ENCODE assay signal across 8 cellular contexts in the genomic region with DNA sequence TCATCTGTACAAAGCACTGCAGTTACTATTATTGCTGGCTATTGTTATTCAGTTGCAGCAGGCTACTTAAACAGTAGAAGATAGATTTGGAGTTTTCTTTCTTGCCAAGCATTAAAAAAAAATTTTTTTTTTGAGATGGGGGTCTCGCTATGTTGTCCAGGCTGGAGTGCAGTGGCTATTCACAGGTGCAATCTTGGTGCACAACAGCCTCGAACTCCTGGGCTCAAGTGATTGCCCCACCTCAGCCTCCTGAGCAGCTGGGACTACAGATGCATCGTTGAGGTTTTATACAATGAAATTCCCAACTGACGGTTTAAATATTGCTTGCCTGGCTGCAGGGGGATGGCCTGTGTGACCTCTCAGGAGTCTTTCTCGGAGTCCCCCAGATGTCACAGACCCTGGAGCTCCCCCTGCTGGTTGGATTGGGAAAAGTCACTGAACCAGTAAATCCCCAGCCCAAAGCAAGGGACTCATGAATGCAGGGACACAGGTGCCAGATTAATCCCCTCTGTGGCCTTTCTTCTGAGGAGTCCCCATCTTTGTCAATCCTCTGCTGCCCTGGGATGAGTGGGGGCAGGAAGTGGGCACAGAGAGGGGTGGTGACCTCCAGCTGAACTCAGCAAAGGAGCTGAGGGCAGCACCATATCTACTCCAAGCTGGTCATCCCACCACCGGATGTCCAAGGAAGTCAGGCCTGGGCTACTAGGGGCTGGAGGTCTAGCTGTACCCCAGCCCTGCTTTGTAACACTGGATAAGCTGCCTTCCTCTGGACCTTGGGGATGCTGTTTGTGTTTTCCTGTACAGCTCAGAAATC.
DNase-seq lines count a peak whose midpoint lies in the region; ATAC-seq and TF ChIP-seq lines count a peak whose summit lies in the region.

No MANE protein-coding gene starts in this region.

- peak overlapping the region; percentile 51 for H3K4me2 ChIP-seq in BLaER1

- TF ChIP-seq POLR2A in ovary (IDR thresholded peaks at IDR 0.05) (no peak), tibial nerve (IDR thresholded peaks at IDR 0.05) (no peak)

- H3K9me3 ChIP-seq in BLaER1 (no peaks in the 10 kb centered on the region), RWPE2 (ENCODE audit: severe bottlenecking) (no peaks in the 10 kb centered on the region), ovary (no peaks in the 10 kb centered on the region), tibial nerve (no peaks in the 10 kb centered on the region)

- DNase-seq in HEK293T (ENCODE audit: extremely low spot score) (peak; percentile 80), RWPE2 (ENCODE audit: low spot score) (no peak), globus pallidus (ENCODE audit: low spot score) (peak; percentile 71), ovary (peak; percentile 76 to 87 (median 80)), tibial nerve (ENCODE audit: low spot score in 2 of 2) (peak; percentile 73 to 94)
- DNase-seq in activated naive CD4-positive, alpha-beta T cell (lab: John Stamatoyannopoulos, UW), result peak; percentile 56 to 68 (median 63)

- H3K36me3 ChIP-seq in BLaER1 (no peaks in the 10 kb centered on the region), RWPE2 (ENCODE audit: low read depth) (no peaks in the 10 kb centered on the region), ovary (no peaks in the 10 kb centered on the region), tibial nerve (no peaks in the 10 kb centered on the region)

- H3K27me3 ChIP-seq in BLaER1 (no peaks in the 10 kb centered on the region), RWPE2 (ENCODE audit: insufficient read depth, poor library complexity, severe bottlenecking) (no peaks in the 10 kb centered on the region), ovary (no peaks in the 10 kb centered on the region), tibial nerve (no peaks in the 10 kb centered on the region)

- H3K9ac ChIP-seq in BLaER1, result peak overlapping the region; percentile 28; the same call in 1 of the 2 replicates

- CTCF ChIA-PET in HEK293T (lab: Yijun Ruan, JAX), result interaction anchor here (0.5 to 2.7 kb wide), 25 partner anchors 8 to 1669 kb away, joined by 3 to 13 read pairs (median 4); no protein-coding TSS in a partner anchor

- ATAC-seq in RWPE2 (ENCODE audit: low read depth) (peak; percentile 27; the same call in 1 of the 3 replicates), GM18870 (IDR thresholded peaks at IDR 0.05; ENCODE audit: unreplicated experiment) (no peak)

- H3K27ac ChIP-seq in BLaER1 (no peak overlapping the region; the same call in 1 of the 2 replicates), RWPE2 (ENCODE audit: poor library complexity, severe bottlenecking) (no peak overlapping the region), ovary (no peak overlapping the region), tibial nerve (no peak overlapping the region)

- POLR2A ChIA-PET in HEK293T (lab: Yijun Ruan, JAX), result interaction anchor here (1.7 kb wide), 1 partner anchor 250 kb away, joined by 3 read pairs; a partner anchor contains a TSS

- H4K20me1 ChIP-seq in BLaER1, result no peaks in the 10 kb centered on the region

- intact Hi-C loops in ovary (cut with DNase I), result loop anchor here (2.0 to 10.0 kb wide), 4 partner anchors 173 to 253 kb away; a partner anchor contains a TSS

- TF ChIP-seq EP300 in ovary (IDR thresholded peaks at IDR 0.05) (no peak), tibial nerve (IDR thresholded peaks at IDR 0.05) (no peak)

- H3K4me1 ChIP-seq in BLaER1 (peaks cover 47% of the 10 kb centered on the region), RWPE2 (ENCODE audit: insufficient read depth, poor library complexity, severe bottlenecking) (no peaks in the 10 kb centered on the region), ovary (ENCODE audit: insufficient read depth) (no peaks in the 10 kb centered on the region), tibial nerve (peaks cover 0 to 2% (median 0%) of the 10 kb centered on the region in 4 donors)

- 44 to 49% (median 47%) methylated on average over 6 of the region's 6 CpGs for WGBS in ovary, 3 donors
- 45 to 48% methylated on average over 6 of the region's 6 CpGs for WGBS in tibial nerve, 2 donors

- no peak overlapping the region for H3K4me3 ChIP-seq in BLaER1
- H3K4me3 ChIP-seq in RWPE2 (ENCODE audit: severe bottlenecking), result no peak overlapping the region
- H3K4me3 ChIP-seq in ovary, result no peak overlapping the region
- no peak overlapping the region for H3K4me3 ChIP-seq in tibial nerve

- peak; percentile 82 for TF ChIP-seq CTCF in RWPE2 (IDR thresholded peaks at IDR 0.05; ENCODE audit: poor library complexity, severe bottlenecking)
- peak; percentile 85 to 95 (median 90) for TF ChIP-seq CTCF in ovary (IDR thresholded peaks at IDR 0.05)
- peak; percentile 81 to 95 (median 86) for TF ChIP-seq CTCF in tibial nerve (IDR thresholded peaks at IDR 0.05)

TF ChIP-seq in HEK293T, 16 proteins besides CTCF, POLR2A, EP300 and RAD21:
- TF ChIP-seq ARNT (IDR thresholded peaks at IDR 0.05), result no peak
- no peak for TF ChIP-seq ELF4 (IDR thresholded peaks at IDR 0.05)
- TF ChIP-seq FOXA1 (IDR thresholded peaks at IDR 0.05), result no peak
- no peak for TF ChIP-seq ZNF384 (IDR thresholded peaks at IDR 0.05)
- TF ChIP-seq, protein P1, sequence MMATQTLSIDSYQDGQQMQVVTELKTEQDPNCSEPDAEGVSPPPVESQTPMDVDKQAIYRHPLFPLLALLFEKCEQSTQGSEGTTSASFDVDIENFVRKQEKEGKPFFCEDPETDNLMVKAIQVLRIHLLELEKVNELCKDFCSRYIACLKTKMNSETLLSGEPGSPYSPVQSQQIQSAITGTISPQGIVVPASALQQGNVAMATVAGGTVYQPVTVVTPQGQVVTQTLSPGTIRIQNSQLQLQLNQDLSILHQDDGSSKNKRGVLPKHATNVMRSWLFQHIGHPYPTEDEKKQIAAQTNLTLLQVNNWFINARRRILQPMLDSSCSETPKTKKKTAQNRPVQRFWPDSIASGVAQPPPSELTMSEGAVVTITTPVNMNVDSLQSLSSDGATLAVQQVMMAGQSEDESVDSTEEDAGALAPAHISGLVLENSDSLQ (IDR thresholded peaks at IDR 0.05), result no peak
